In genomic region chr2:131153529-131153928, GRCh38 we compare ENCODE assay signal across 13 cellular contexts. TPM values are rescaled to one million over a fixed set of nuclear protein-coding genes. Genes with fewer than 3 reads are reported as not detected.
DNase-seq lines count a peak whose midpoint lies in the region; ATAC-seq and TF ChIP-seq lines count a peak whose summit lies in the region.
"Had no signal": no experiment of that assay in that cellular context is flagged by ENCODE, and none has a peak within 500 bp of the region (broad histone marks: within the 10 kb centered on the region; RNA-seq: fewer than 3 reads in every experiment).

No MANE protein-coding gene starts in this region.

- H3K4me3 ChIP-seq in DND-41 (ENCODE audit: low read depth in 1 of 2, low read length in 2 of 2), result no peak overlapping the region
- H3K4me3 ChIP-seq in Loucy (ENCODE audit: low read length, poor library complexity, severe bottlenecking), result no peak overlapping the region
- H3K4me3 ChIP-seq in vagina, result no peak overlapping the region
- H3K4me3 ChIP-seq in SJCRH30, result no peak overlapping the region
- H3K4me3 ChIP-seq in transverse colon, result no peak overlapping the region
- H3K4me3 ChIP-seq: body of pancreas, coronary artery had no signal

- H3K9me2 ChIP-seq in Loucy (replicated peaks; ENCODE audit: low read depth, low read length), result no peaks in the 10 kb centered on the region

- no peak overlapping the region for H3K4me2 ChIP-seq in DND-41 (ENCODE audit: insufficient read depth, low read length)
- no peak overlapping the region for H3K4me2 ChIP-seq in Loucy (ENCODE audit: low read depth, low read length, poor library complexity, severe bottlenecking)

- no peaks in the 10 kb centered on the region for H3F3A ChIP-seq in Loucy (ENCODE audit: low read depth)

- ATAC-seq in DND-41 (ENCODE audit: insufficient read depth, low read depth) (peak; percentile 4; the same call in 2 of the 3 replicates), HG02642 (IDR thresholded peaks at IDR 0.05; ENCODE audit: poor library complexity, unreplicated experiment) (peak; percentile 5), foreskin keratinocyte (peak; percentile 28)

- H4K20me1 ChIP-seq in DND-41 (ENCODE audit: insufficient read depth, low read length) (no peaks in the 10 kb centered on the region), Loucy (ENCODE audit: insufficient read depth, low read length, poor library complexity, severe bottlenecking) (no peaks in the 10 kb centered on the region)

- in situ Hi-C loops in transverse colon (cut with MboI; ENCODE audit: low pct_ligation_motif_present in 1 of 4, low pct_unique_long_range_greater_than_20kb in 1 of 4, low sequenced_read_pairs in 3 of 4), result loop anchor here in 1 of 4 donors (25.0 kb wide), 1 partner anchor 184 kb away; no protein-coding TSS in a partner anchor

- H3K79me2 ChIP-seq in DND-41 (ENCODE audit: insufficient read depth, low read length) (no peaks in the 10 kb centered on the region), Loucy (ENCODE audit: insufficient read depth, low read length) (no peaks in the 10 kb centered on the region)

- no peak overlapping the region for H3K9ac ChIP-seq in DND-41 (ENCODE audit: low read depth, low read length)
- H3K9ac ChIP-seq in Loucy (ENCODE audit: low read depth, low read length, poor library complexity, severe bottlenecking), result no peak overlapping the region

- H3K27me3 ChIP-seq in DND-41 (ENCODE audit: insufficient read depth, low read length, poor library complexity), result no peaks in the 10 kb centered on the region
- H3K27me3 ChIP-seq in Loucy (ENCODE audit: insufficient read depth, low read length, poor library complexity, severe bottlenecking), result no peaks in the 10 kb centered on the region
- H3K27me3 ChIP-seq in foreskin keratinocyte, result no peaks in the 10 kb centered on the region
- no peaks in the 10 kb centered on the region for H3K27me3 ChIP-seq in vagina
- H3K27me3 ChIP-seq in SJCRH30, result no peaks in the 10 kb centered on the region
- H3K27me3 ChIP-seq in transverse colon, result no peaks in the 10 kb centered on the region
- H3K27me3 ChIP-seq: body of pancreas had no signal

- no peak for TF ChIP-seq EP300 in transverse colon (IDR thresholded peaks at IDR 0.05; ENCODE audit: low read depth)

- peaks cover 20% of the 10 kb centered on the region for H3K36me3 ChIP-seq in DND-41 (ENCODE audit: insufficient read depth, low read length)
- peaks cover 25% of the 10 kb centered on the region; the same call in 1 of the 2 replicates for H3K36me3 ChIP-seq in Loucy (ENCODE audit: insufficient read depth, low read length)
- H3K36me3 ChIP-seq in vagina, result peaks cover 0 to 10% of the 10 kb centered on the region in 2 donors
- peaks cover 2% of the 10 kb centered on the region; the same call in 1 of the 2 replicates for H3K36me3 ChIP-seq in SJCRH30
- peaks cover 0 to 5% (median 0%) of the 10 kb centered on the region in 4 donors for H3K36me3 ChIP-seq in transverse colon

- TF ChIP-seq POLR2A in vagina (IDR thresholded peaks at IDR 0.05) (no peak), transverse colon (IDR thresholded peaks at IDR 0.05) (no peak)

- no peak for DNase-seq in DND-41
- DNase-seq in foreskin keratinocyte, result no peak
- DNase-seq in NCI-H82 (lab: John Stamatoyannopoulos, UW), result no peak
- no peak for DNase-seq in vagina (ENCODE audit: extremely low spot score in 2 of 2)
- DNase-seq in SJCRH30, result no peak
- DNase-seq in transverse colon, result no peak

- TF ChIP-seq CTCF in DND-41 (IDR thresholded peaks at IDR 0.05; ENCODE audit: borderline replicate concordance, extremely low read depth, low read length, poor library complexity, severe bottlenecking), result no peak
- no peak for TF ChIP-seq CTCF in Loucy (conservative IDR thresholded peaks at IDR 0.05; ENCODE audit: low read length)
- TF ChIP-seq CTCF in foreskin keratinocyte (conservative IDR thresholded peaks at IDR 0.05), result no peak
- no peak for TF ChIP-seq CTCF in vagina (IDR thresholded peaks at IDR 0.05)
- no peak for TF ChIP-seq CTCF in transverse colon (IDR thresholded peaks at IDR 0.05)

- H2AFZ ChIP-seq in DND-41 (ENCODE audit: low read depth, low read length) (no peak overlapping the region), Loucy (ENCODE audit: low read length) (peak overlapping the region; percentile 66; the same call in 1 of the 2 replicates)

- WGBS in transverse colon (ENCODE audit: low coverage in 1 of 2), 2 donors, result 51% methylated on average over 4 of the region's 4 CpGs; no CpG with 5 or more reads in 1 of the 2 donors

- H3K27ac ChIP-seq in DND-41 (ENCODE audit: low read length) (no peak overlapping the region), foreskin keratinocyte (no peak overlapping the region), vagina (no peak overlapping the region), SJCRH30 (no peak overlapping the region), transverse colon (no peak overlapping the region)
- H3K27ac ChIP-seq: body of pancreas, coronary artery, RWPE1 had no signal

- no peaks in the 10 kb centered on the region for H3K9me3 ChIP-seq in DND-41 (ENCODE audit: insufficient read depth, low read length, severe bottlenecking)
- H3K9me3 ChIP-seq in Loucy (ENCODE audit: insufficient read depth, low read depth, low read length), result no peaks in the 10 kb centered on the region
- no peaks in the 10 kb centered on the region for H3K9me3 ChIP-seq in vagina
- no peaks in the 10 kb centered on the region for H3K9me3 ChIP-seq in SJCRH30 (replicated peaks)
- H3K9me3 ChIP-seq in transverse colon, result no peaks in the 10 kb centered on the region
- H3K9me3 ChIP-seq: body of pancreas had no signal

- H3K4me1 ChIP-seq in DND-41 (ENCODE audit: insufficient read depth, low read length) (peaks cover 7% of the 10 kb centered on the region; the same call in 1 of the 2 replicates), Loucy (ENCODE audit: insufficient read depth, low read length, poor library complexity, severe bottlenecking) (no peaks in the 10 kb centered on the region), foreskin keratinocyte (no peaks in the 10 kb centered on the region), vagina (no peaks in the 10 kb centered on the region), SJCRH30 (no peaks in the 10 kb centered on the region), transverse colon (no peaks in the 10 kb centered on the region)
- H3K4me1 ChIP-seq: body of pancreas had no signal

- intact Hi-C loops in vagina (cut with DNase I) (no loop called here), transverse colon (cut with DNase I; ENCODE audit: low total_unique reads) (no loop called here)

RNA-seq across cellular contexts. Expression of gene PLEKHB2, which starts 48.4 kb away (rescaled TPM):
- 60.1 and 65.6 TPM in 2 replicates for total RNA-seq in foreskin keratinocyte
- polyA plus RNA-seq in foreskin keratinocyte, result 29.5 and 31.1 TPM in 2 replicates
- 46.7 TPM for total RNA-seq in vagina
- 50.3 and 50.4 TPM in 2 replicates for total RNA-seq in SJCRH30 (2014; rRNA removed; shearing (Covaris generic))
- 100 to 1,000 TPM in 3 of 4 donors, 10 to 100 TPM in 1; 35.4 to 222 (median 131) TPM for total RNA-seq in transverse colon

RNA-seq across cellular contexts. Expression of gene POTEE, which starts 55.8 kb away (rescaled TPM):
- total RNA-seq in foreskin keratinocyte, result 0.04 and 0.07 TPM in 2 replicates
- 0.03 and 0.04 TPM in 2 replicates for polyA plus RNA-seq in foreskin keratinocyte
- total RNA-seq in vagina, result not detected
- total RNA-seq in SJCRH30 (2014; rRNA removed; shearing (Covaris generic)), result 0.99 and 1.0 TPM in 2 replicates
- not detected for total RNA-seq in transverse colon
- total RNA-seq: body of pancreas, glomerular endothelial cell, urinary bladder had no signal
- polyA plus RNA-seq: urinary bladder had no signal
